Comparison of ENCODE assay signal across 13 cellular contexts in genomic region chr1:234886081-234886874, GRCh38.
A peak's percentile ranks its signal among the peaks of the same experiment; 100 is the strongest.
DNase-seq lines count a peak whose midpoint lies in the region; ATAC-seq and TF ChIP-seq lines count a peak whose summit lies in the region.
"Had no signal": no experiment of that assay in that cellular context is flagged by ENCODE, and none has a peak within 500 bp of the region (broad histone marks: within the 10 kb centered on the region; RNA-seq: fewer than 3 reads in every experiment).

No MANE protein-coding gene starts in this region.

- ATAC-seq in aorta (ENCODE audit: low FRiP score): peak; percentile 53
- ATAC-seq: activated CD4-positive, alpha-beta T cell treated with anti-CD3 and anti-CD28 coated beads for 36 hours; activated naive CD4-positive, alpha-beta T cell treated with anti-CD3 and anti-CD28 coated beads, Interleukin-2, amount 50 U/mL, for 72 hours had no signal

- peak; percentile 43 for DNase-seq in activated effector memory CD4-positive, alpha-beta T cell treated with anti-CD3 and anti-CD28 coated beads, Interleukin-2, amount 50 U/mL, for 16 hours
- DNase-seq in activated effector memory CD4-positive, alpha-beta T cell treated with Interleukin-2 at 50 U/mL for 16 hours: no peak
- DNase-seq in fibroblast of pulmonary artery (ENCODE audit: low read depth) (peak; percentile 29), neuronal stem cell (ENCODE audit: low spot score) (no peak), aorta (peak in 1 of 2 donors; percentile 72), NCI-H2196 treated with DMSO at 0.1 percent for 48 hours (lab: John Stamatoyannopoulos, UW; ENCODE audit: unreplicated experiment) (no peak), anterior cingulate cortex (lab: John Stamatoyannopoulos, UW) (no peak)
- DNase-seq in activated CD4-positive, CD25-positive, alpha-beta regulatory T cell treated with anti-CD3 and anti-CD28 coated beads, Interleukin-2, amount 50 U/mL, for 72 hours: no peak
- DNase-seq: activated CD4-positive, alpha-beta T cell treated with anti-CD3 and anti-CD28 coated beads for 36 hours; NCI-H2227 treated with DMSO at 0.1 percent for 48 hours; occipital lobe had no signal

- no peak overlapping the region for H3K23ac ChIP-seq in neuronal stem cell (ENCODE audit: low read depth, low read length, poor library complexity)

- H2BK120ac ChIP-seq in neuronal stem cell (ENCODE audit: low read depth, low read length): no peak overlapping the region

- H3K4me3 ChIP-seq in fibroblast of pulmonary artery (replicated peaks; ENCODE audit: low read depth, low read length) (no peak overlapping the region), neuronal stem cell (ENCODE audit: low read length in 2 of 2) (no peak overlapping the region), aorta (ENCODE audit: low read length in 2 of 2) (no peak overlapping the region)
- H3K4me3 ChIP-seq: SJSA1 had no signal

- H4K8ac ChIP-seq in neuronal stem cell (ENCODE audit: low read depth, low read length): no peak overlapping the region

- no peak overlapping the region for H2AFZ ChIP-seq in neuronal stem cell (ENCODE audit: low read length)

- WGBS in neuronal stem cell (ENCODE audit: extremely low coverage in 2 of 2, insufficient read length in 2 of 2, insufficient replicate concordance in 1 of 2), 2 donors: no CpG with 5 or more reads among the region's 11 CpGs
- 39% methylated on average over 11 of the region's 11 CpGs for WGBS in aorta, 2 donors

- no peak overlapping the region for H2AK5ac ChIP-seq in neuronal stem cell (ENCODE audit: low read depth, low read length)

- H4K91ac ChIP-seq in neuronal stem cell (ENCODE audit: low read depth, low read length, poor library complexity): no peak overlapping the region

- no peak overlapping the region for H3K4ac ChIP-seq in neuronal stem cell (ENCODE audit: low read length)

- no peak overlapping the region for H3K14ac ChIP-seq in neuronal stem cell (ENCODE audit: low read length)

- no peaks in the 10 kb centered on the region for H3K79me1 ChIP-seq in neuronal stem cell (ENCODE audit: low read depth, low read length)

- H3K18ac ChIP-seq in neuronal stem cell (ENCODE audit: low read length): peak overlapping the region; percentile 21

- no peak overlapping the region for H2BK12ac ChIP-seq in neuronal stem cell (ENCODE audit: low read length)

- H3K4me1 ChIP-seq in neuronal stem cell (ENCODE audit: control insufficient read depth in 2 of 2, insufficient read depth in 1 of 2, low read depth in 1 of 2, low read length in 2 of 2): no peaks in the 10 kb centered on the region
- H3K4me1 ChIP-seq in aorta (ENCODE audit: control insufficient read depth in 1 of 2, insufficient read depth in 2 of 2, low read length in 2 of 2): no peaks in the 10 kb centered on the region
- H3K4me1 ChIP-seq: SJSA1 had no signal

- no peak overlapping the region for H2BK5ac ChIP-seq in neuronal stem cell (ENCODE audit: low read length)

- TF ChIP-seq CTCF in fibroblast of pulmonary artery (IDR thresholded peaks at IDR 0.05; ENCODE audit: low read length, missing control alignments): no peak

- H3K9me3 ChIP-seq in neuronal stem cell (replicated peaks in 1 of 2; ENCODE audit: control insufficient read depth in 2 of 2, insufficient read depth in 1 of 2, low read depth in 1 of 2, low read length in 2 of 2) (peaks cover 0 to 8% of the 10 kb centered on the region in 2 donors), aorta (ENCODE audit: control insufficient read depth, low read length) (no peaks in the 10 kb centered on the region)
- H3K9me3 ChIP-seq: SJSA1 had no signal

- H3K36me3 ChIP-seq in neuronal stem cell (replicated peaks in 1 of 2; ENCODE audit: control insufficient read depth in 2 of 2, insufficient read depth in 2 of 2, low read length in 2 of 2) (no peaks in the 10 kb centered on the region), aorta (ENCODE audit: control insufficient read depth in 1 of 2, insufficient read depth in 2 of 2, low read length in 1 of 2) (no peaks in the 10 kb centered on the region)
- H3K36me3 ChIP-seq: SJSA1 had no signal

- H3K27me3 ChIP-seq in neuronal stem cell (ENCODE audit: control insufficient read depth in 3 of 3, insufficient read depth in 3 of 3, low read depth in 1 of 3, low read length in 3 of 3) (no peaks in the 10 kb centered on the region), aorta (ENCODE audit: control insufficient read depth in 1 of 2, insufficient read depth in 2 of 2, low read length in 1 of 2) (no peaks in the 10 kb centered on the region)
- H3K27me3 ChIP-seq: SJSA1 had no signal

- intact Hi-C loops in aorta (cut with DNase I): no loop called here

- no peak overlapping the region for H2BK15ac ChIP-seq in neuronal stem cell (ENCODE audit: low read length)

- H3K9ac ChIP-seq in neuronal stem cell (ENCODE audit: low read depth, low read length, poor library complexity): no peak overlapping the region

- H3K27ac ChIP-seq in neuronal stem cell (replicated peaks; ENCODE audit: low read length) (no peak overlapping the region), aorta (ENCODE audit: low read depth in 1 of 2, low read length in 2 of 2) (peak overlapping the region; percentile 10 to 62)
- H3K27ac ChIP-seq: SJSA1 had no signal

- H3K4me2 ChIP-seq in neuronal stem cell (ENCODE audit: insufficient read depth, low read length, poor library complexity, severe bottlenecking): no peak overlapping the region

Comparison
In these comparisons a context has a peak if more than half of its experiments do, and no peak if none do; other contexts are left out.
1. DNase-seq: peak in activated effector memory CD4-positive, alpha-beta T cell treated with anti-CD3 and anti-CD28 coated beads, Interleukin-2, amount 50 U/mL, for 16 hours (single experiment) and fibroblast of pulmonary artery (single experiment); none in activated effector memory CD4-positive, alpha-beta T cell treated with Interleukin-2 at 50 U/mL for 16 hours (single experiment), neuronal stem cell (single experiment), NCI-H2196 treated with DMSO at 0.1 percent for 48 hours (single experiment), anterior cingulate cortex (0 of 58) and activated CD4-positive, CD25-positive, alpha-beta regulatory T cell treated with anti-CD3 and anti-CD28 coated beads, Interleukin-2, amount 50 U/mL, for 72 hours (single experiment).